26 cellular contexts compared by ENCODE assay signal in the genomic region with DNA sequence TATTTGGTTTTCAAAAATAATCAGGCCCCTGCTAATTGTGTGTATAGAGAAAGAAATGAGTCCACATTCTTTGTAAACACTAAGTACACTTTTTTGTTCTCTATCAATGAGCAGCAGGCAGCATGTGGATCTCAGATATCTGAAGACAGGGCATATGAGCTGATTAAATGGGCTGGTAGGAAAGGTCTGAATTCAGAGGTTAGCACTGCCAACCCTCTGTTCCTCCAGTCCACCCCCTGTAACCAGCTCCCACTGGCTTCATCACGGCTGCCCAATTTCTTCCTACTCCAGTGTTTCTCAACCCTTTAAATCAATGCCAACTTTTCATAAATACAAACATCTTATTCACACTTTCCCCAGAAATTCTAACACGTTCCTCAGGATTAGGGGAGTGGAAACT.
"Had no signal": no experiment of that assay in that cellular context is flagged by ENCODE, and none has a peak within 500 bp of the region (broad histone marks: within the 10 kb centered on the region; RNA-seq: fewer than 3 reads in every experiment).

No MANE protein-coding gene starts in this region.

- H3K4me1 ChIP-seq: esophagus squamous epithelium, prostate gland, right atrium auricular region, stomach, thyroid gland had no signal

- H3K27me3 Mint-ChIP-seq: naive B cell; natural killer cell treated with Interleukin-12 subunit alpha and Interleukin-12 subunit beta and Interleukin-15 and Interleukin-18, amount 100 ng/mL, for 72 hours; type B pancreatic cell had no signal

- H3K27ac ChIP-seq: coronary artery, esophagus squamous epithelium, prostate gland, right atrium auricular region, stomach, thyroid gland had no signal

- H3K4me3 Mint-ChIP-seq: immature natural killer cell; mesothelial cell of epicardium; naive B cell; natural killer cell treated with Interleukin-12 subunit alpha and Interleukin-12 subunit beta and Interleukin-15 and Interleukin-18, amount 100 ng/mL, for 72 hours; neural crest cell; stimulated activated effector memory CD8-positive, alpha-beta T cell treated with anti-CD3 and anti-CD28 coated beads, Interleukin-12 subunit alpha, Interleukin-12 subunit beta, amount 100 ng/mL, for 72 hours; type B pancreatic cell had no signal

- H3K9me3 Mint-ChIP-seq: natural killer cell treated with Interleukin-12 subunit alpha and Interleukin-12 subunit beta and Interleukin-15 and Interleukin-18, amount 100 ng/mL, for 72 hours; stimulated activated effector memory CD8-positive, alpha-beta T cell treated with anti-CD3 and anti-CD28 coated beads, Interleukin-12 subunit alpha, Interleukin-12 subunit beta, amount 100 ng/mL, for 72 hours; type B pancreatic cell had no signal

- ATAC-seq: mucosa of descending colon; natural killer cell treated with Interleukin-12 subunit alpha and Interleukin-12 subunit beta and Interleukin-15 and Interleukin-18, amount 100 ng/mL, for 72 hours; sciatic nerve; stimulated activated effector memory CD8-positive, alpha-beta T cell treated with anti-CD3 and anti-CD28 coated beads, Interleukin-12 subunit alpha, Interleukin-12 subunit beta, amount 100 ng/mL, for 72 hours had no signal

- DNase-seq: dermis blood vessel endothelial cell; effector memory CD4-positive, alpha-beta T cell; esophagus squamous epithelium; foreskin melanocyte; hypothalamus; immature natural killer cell; islet precursor cell; kidney glomerular epithelial cell; mesenchymal stem cell; mucosa of descending colon; naive B cell; stimulated activated CD4-positive, alpha-beta T cell treated with anti-CD3 and anti-CD28 coated beads, Interleukin-2, amount 100 ng/mL, for 24 hours; stimulated activated CD4-positive, alpha-beta T cell treated with anti-CD3 and anti-CD28 coated beads, Interleukin-4, amount 100 ng/mL, for 24 hours; stimulated activated naive CD4-positive, alpha-beta T cell treated with Interleukin-2 at 50 U/mL for 16 hours; stomach; thyroid gland had no signal

- H3K27ac Mint-ChIP-seq: immature natural killer cell; mesothelial cell of epicardium; naive B cell; natural killer cell treated with Interleukin-12 subunit alpha and Interleukin-12 subunit beta and Interleukin-15 and Interleukin-18, amount 100 ng/mL, for 72 hours; stimulated activated effector memory CD8-positive, alpha-beta T cell treated with anti-CD3 and anti-CD28 coated beads, Interleukin-12 subunit alpha, Interleukin-12 subunit beta, amount 100 ng/mL, for 72 hours; type B pancreatic cell had no signal

- H3K4me3 ChIP-seq: coronary artery, esophagus squamous epithelium, lung, mucosa of descending colon, prostate gland, right atrium auricular region, stomach, thyroid gland had no signal

- H3K36me3 ChIP-seq: esophagus squamous epithelium, prostate gland, right atrium auricular region, stomach, thyroid gland had no signal

- H3K4me1 Mint-ChIP-seq: immature natural killer cell; naive B cell; stimulated activated effector memory CD8-positive, alpha-beta T cell treated with anti-CD3 and anti-CD28 coated beads, Interleukin-12 subunit alpha, Interleukin-12 subunit beta, amount 100 ng/mL, for 72 hours had no signal

- H3K27me3 ChIP-seq: esophagus squamous epithelium, right atrium auricular region, stomach, thyroid gland had no signal

- H3K9me3 ChIP-seq: prostate gland, thyroid gland had no signal

- H3K36me3 Mint-ChIP-seq: immature natural killer cell; naive B cell; natural killer cell treated with Interleukin-12 subunit alpha and Interleukin-12 subunit beta and Interleukin-15 and Interleukin-18, amount 100 ng/mL, for 72 hours; stimulated activated effector memory CD8-positive, alpha-beta T cell treated with anti-CD3 and anti-CD28 coated beads, Interleukin-12 subunit alpha, Interleukin-12 subunit beta, amount 100 ng/mL, for 72 hours; type B pancreatic cell had no signal
